In the genomic region with DNA sequence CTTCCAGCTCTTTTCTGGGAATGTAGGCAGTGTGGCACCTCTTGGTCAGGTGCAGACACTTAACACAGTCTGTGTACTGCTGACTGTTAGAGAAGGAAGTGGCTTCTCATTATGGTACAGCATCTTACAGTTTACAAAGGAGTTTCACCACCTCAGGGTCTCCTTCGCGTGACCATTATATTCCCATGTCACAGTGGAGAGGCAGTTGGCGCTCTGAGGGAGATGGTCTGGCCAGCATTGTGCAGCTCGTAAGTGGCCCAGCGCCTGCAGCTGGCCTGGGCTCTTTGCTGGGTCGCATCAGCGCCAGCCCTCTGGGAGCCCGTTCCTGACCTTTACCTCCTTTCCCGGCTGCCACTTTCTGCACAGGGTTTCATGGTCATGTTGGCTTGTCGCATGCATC, we compare ENCODE assay signal across 22 cellular contexts. TPM values are rescaled to one million over a fixed set of nuclear protein-coding genes. Genes with fewer than 3 reads are reported as not detected.
DNase-seq lines count a peak whose midpoint lies in the region; ATAC-seq and TF ChIP-seq lines count a peak whose summit lies in the region.
"Had no signal": no experiment of that assay in that cellular context is flagged by ENCODE, and none has a peak within 500 bp of the region (broad histone marks: within the 10 kb centered on the region; RNA-seq: fewer than 3 reads in every experiment).

No MANE protein-coding gene starts in this region.

- H3K27ac ChIP-seq in esophagus squamous epithelium: peak overlapping the region in 3 of 4 donors; percentile 52 to 75 (median 72)
- H3K27ac ChIP-seq in neural progenitor cell: no peak overlapping the region
- peak overlapping the region in 3 of 4 donors; percentile 43 to 80 (median 73) for H3K27ac ChIP-seq in transverse colon
- H3K27ac ChIP-seq: RWPE1 had no signal

- no peaks in the 10 kb centered on the region for H3K9me3 ChIP-seq in esophagus squamous epithelium
- no peaks in the 10 kb centered on the region for H3K9me3 ChIP-seq in neural progenitor cell (ENCODE audit: low read depth)
- no peaks in the 10 kb centered on the region for H3K9me3 ChIP-seq in transverse colon
- H3K9me3 ChIP-seq: HAP-1 had no signal

- TF ChIP-seq CTCF in esophagus squamous epithelium (IDR thresholded peaks at IDR 0.05) (no peak), neural progenitor cell (IDR thresholded peaks at IDR 0.05) (no peak), transverse colon (IDR thresholded peaks at IDR 0.05) (no peak)

- H3K27ac Mint-ChIP-seq in activated naive CD8-positive, alpha-beta T cell treated with anti-CD3 and anti-CD28 coated beads, Interleukin-2, amount 10 ng/mL, durations not matched to agents 7 days and 5 days: peak overlapping the region; percentile 81
- H3K27ac Mint-ChIP-seq in activated naive CD8-positive, alpha-beta T cell treated with anti-CD3 and anti-CD28 coated beads for 36 hours: no peak overlapping the region
- H3K27ac Mint-ChIP-seq in neural progenitor cell: peak overlapping the region; percentile 66
- H3K27ac Mint-ChIP-seq: CD4-positive, alpha-beta T cell; progenitor cell of endocrine pancreas; stimulated activated memory B cell treated with anti-CD40 and anti-IgM and Interleukin-4, amounts not matched to agents 10 μg/mL and 1 μg/mL and 100 μg/mL, for 72 hours had no signal

- WGBS in esophagus squamous epithelium, 2 donors: 76 to 89% methylated on average over 8 to 10 of the region's 10 CpGs
- 86% methylated on average over 10 of the region's 10 CpGs; no CpG with 5 or more reads in 1 of the 2 donors for WGBS in transverse colon (ENCODE audit: low coverage in 1 of 2), 2 donors

- intact Hi-C loops in esophagus squamous epithelium (cut with DNase I) (no loop called here), transverse colon (cut with DNase I; ENCODE audit: low total_unique reads) (no loop called here)

- no peak for ATAC-seq in activated naive CD8-positive, alpha-beta T cell treated with anti-CD3 and anti-CD28 coated beads, Interleukin-2, amount 10 ng/mL, durations not matched to agents 7 days and 5 days (ENCODE audit: low read depth)
- ATAC-seq in activated CD4-positive, CD25-positive, alpha-beta regulatory T cell treated with anti-CD3 and anti-CD28 coated beads, Interleukin-2, amount 50 U/mL, for 24 hours: no peak
- no peak for ATAC-seq in GM21526 (IDR thresholded peaks at IDR 0.05; ENCODE audit: low FRiP score, unreplicated experiment)
- ATAC-seq: natural killer cell treated with Interleukin-12 subunit alpha and Interleukin-12 subunit beta and Interleukin-15 and Interleukin-18, amount 100 ng/mL, for 72 hours; stimulated activated memory B cell treated with anti-CD40 and anti-IgM and Interleukin-4, amounts not matched to agents 10 μg/mL and 1 μg/mL and 100 μg/mL, for 72 hours had no signal

- H3K4me1 Mint-ChIP-seq in activated naive CD8-positive, alpha-beta T cell treated with anti-CD3 and anti-CD28 coated beads, Interleukin-2, amount 10 ng/mL, durations not matched to agents 7 days and 5 days: peaks cover 51% of the 10 kb centered on the region
- H3K4me1 Mint-ChIP-seq in activated naive CD8-positive, alpha-beta T cell treated with anti-CD3 and anti-CD28 coated beads for 36 hours: peaks cover 19% of the 10 kb centered on the region
- H3K4me1 Mint-ChIP-seq in neural progenitor cell: peaks cover 38% of the 10 kb centered on the region
- H3K4me1 Mint-ChIP-seq: central memory CD8-positive, alpha-beta T cell had no signal

- no peak for TF ChIP-seq POLR2A in esophagus squamous epithelium (IDR thresholded peaks at IDR 0.05)
- no peak for TF ChIP-seq POLR2A in transverse colon (IDR thresholded peaks at IDR 0.05)

- H4K20me1 ChIP-seq in neural progenitor cell (ENCODE audit: low read depth): no peaks in the 10 kb centered on the region

- H3K4me3 Mint-ChIP-seq in activated naive CD8-positive, alpha-beta T cell treated with anti-CD3 and anti-CD28 coated beads, Interleukin-2, amount 10 ng/mL, durations not matched to agents 7 days and 5 days: peak overlapping the region; percentile 7
- no peak overlapping the region for H3K4me3 Mint-ChIP-seq in activated naive CD8-positive, alpha-beta T cell treated with anti-CD3 and anti-CD28 coated beads for 36 hours
- no peak overlapping the region for H3K4me3 Mint-ChIP-seq in neural progenitor cell
- H3K4me3 Mint-ChIP-seq: CD4-positive, alpha-beta T cell; central memory CD8-positive, alpha-beta T cell; natural killer cell treated with Interleukin-12 subunit alpha and Interleukin-12 subunit beta and Interleukin-15 and Interleukin-18, amount 100 ng/mL, for 72 hours; stimulated activated memory B cell treated with anti-CD40 and anti-IgM and Interleukin-4, amounts not matched to agents 10 μg/mL and 1 μg/mL and 100 μg/mL, for 72 hours had no signal

- H3F3A ChIP-seq in neural progenitor cell (ENCODE audit: low read depth): no peaks in the 10 kb centered on the region

- peaks cover 15% of the 10 kb centered on the region for H3K27me3 Mint-ChIP-seq in activated naive CD8-positive, alpha-beta T cell treated with anti-CD3 and anti-CD28 coated beads, Interleukin-2, amount 10 ng/mL, durations not matched to agents 7 days and 5 days
- no peaks in the 10 kb centered on the region for H3K27me3 Mint-ChIP-seq in activated naive CD8-positive, alpha-beta T cell treated with anti-CD3 and anti-CD28 coated beads for 36 hours
- peaks cover 17% of the 10 kb centered on the region for H3K27me3 Mint-ChIP-seq in neural progenitor cell (ENCODE audit: insufficient read depth, low read depth)
- H3K27me3 Mint-ChIP-seq: CD4-positive, alpha-beta T cell; progenitor cell of endocrine pancreas had no signal

- no peak for TF ChIP-seq EP300 in transverse colon (IDR thresholded peaks at IDR 0.05; ENCODE audit: low read depth)

- H2AFZ ChIP-seq in neural progenitor cell (replicated peaks): no peak overlapping the region

- H3K27me3 ChIP-seq in esophagus squamous epithelium (no peaks in the 10 kb centered on the region), neural progenitor cell (no peaks in the 10 kb centered on the region), transverse colon (no peaks in the 10 kb centered on the region)

- in situ Hi-C loops in transverse colon (cut with MboI; ENCODE audit: low pct_ligation_motif_present in 1 of 4, low pct_unique_long_range_greater_than_20kb in 1 of 4, low sequenced_read_pairs in 3 of 4): no loop called here

- no peaks in the 10 kb centered on the region for H3K79me2 ChIP-seq in neural progenitor cell (ENCODE audit: low read depth)

- H3K4me3 ChIP-seq in esophagus squamous epithelium: no peak overlapping the region
- H3K4me3 ChIP-seq in neural progenitor cell: no peak overlapping the region
- no peak overlapping the region for H3K4me3 ChIP-seq in transverse colon
- H3K4me3 ChIP-seq: HAP-1 had no signal

- H3K9ac ChIP-seq in neural progenitor cell: no peak overlapping the region

- no peaks in the 10 kb centered on the region for H3K36me3 Mint-ChIP-seq in activated naive CD8-positive, alpha-beta T cell treated with anti-CD3 and anti-CD28 coated beads, Interleukin-2, amount 10 ng/mL, durations not matched to agents 7 days and 5 days
- H3K36me3 Mint-ChIP-seq in activated naive CD8-positive, alpha-beta T cell treated with anti-CD3 and anti-CD28 coated beads for 36 hours: no peaks in the 10 kb centered on the region
- H3K36me3 Mint-ChIP-seq in neural progenitor cell: no peaks in the 10 kb centered on the region
- H3K36me3 Mint-ChIP-seq: natural killer cell treated with Interleukin-12 subunit alpha and Interleukin-12 subunit beta and Interleukin-15 and Interleukin-18, amount 100 ng/mL, for 72 hours; stimulated activated memory B cell treated with anti-CD40 and anti-IgM and Interleukin-4, amounts not matched to agents 10 μg/mL and 1 μg/mL and 100 μg/mL, for 72 hours had no signal

- H3K4me1 ChIP-seq in esophagus squamous epithelium (peaks cover 13 to 70% (median 32%) of the 10 kb centered on the region in 3 donors), neural progenitor cell (peaks cover 18% of the 10 kb centered on the region), transverse colon (peaks cover 24 to 49% (median 33%) of the 10 kb centered on the region in 4 donors)
- H3K4me1 ChIP-seq: HAP-1 had no signal

- no peaks in the 10 kb centered on the region for H3K9me3 Mint-ChIP-seq in activated naive CD8-positive, alpha-beta T cell treated with anti-CD3 and anti-CD28 coated beads, Interleukin-2, amount 10 ng/mL, durations not matched to agents 7 days and 5 days
- no peaks in the 10 kb centered on the region for H3K9me3 Mint-ChIP-seq in activated naive CD8-positive, alpha-beta T cell treated with anti-CD3 and anti-CD28 coated beads for 36 hours
- no peaks in the 10 kb centered on the region for H3K9me3 Mint-ChIP-seq in neural progenitor cell
- H3K9me3 Mint-ChIP-seq: CD4-positive, alpha-beta T cell; central memory CD8-positive, alpha-beta T cell; natural killer cell treated with Interleukin-12 subunit alpha and Interleukin-12 subunit beta and Interleukin-15 and Interleukin-18, amount 100 ng/mL, for 72 hours; stimulated activated memory B cell treated with anti-CD40 and anti-IgM and Interleukin-4, amounts not matched to agents 10 μg/mL and 1 μg/mL and 100 μg/mL, for 72 hours had no signal

- no peak overlapping the region for H3K4me2 ChIP-seq in neural progenitor cell

- no peaks in the 10 kb centered on the region for H3K36me3 ChIP-seq in esophagus squamous epithelium
- no peaks in the 10 kb centered on the region for H3K36me3 ChIP-seq in neural progenitor cell
- H3K36me3 ChIP-seq in transverse colon: no peaks in the 10 kb centered on the region
- H3K36me3 ChIP-seq: HAP-1 had no signal

- POLR2A ChIA-PET in activated naive CD8-positive, alpha-beta T cell treated with anti-CD3 and anti-CD28 coated beads, Interleukin-2, amount 10 ng/mL, durations not matched to agents 7 days and 5 days (lab: Charles Lee): interaction anchor here (1.2 to 2.3 kb wide), 3 partner anchors 9 to 15 kb away, joined by 4 to 7 read pairs (median 5); a partner anchor contains a TSS

- DNase-seq in activated naive CD8-positive, alpha-beta T cell treated with anti-CD3 and anti-CD28 coated beads, Interleukin-2, amount 10 ng/mL, durations not matched to agents 7 days and 5 days: no peak
- DNase-seq in activated naive CD8-positive, alpha-beta T cell treated with anti-CD3 and anti-CD28 coated beads for 36 hours: no peak
- DNase-seq in esophagus squamous epithelium (lab: John Stamatoyannopoulos, UW): no peak
- no peak for DNase-seq in neural progenitor cell (ENCODE audit: low spot score)
- no peak for DNase-seq in transverse colon
- no peak for DNase-seq in SIG-M5 treated with dmso at 0.1 percent for 504 hours (lab: John Stamatoyannopoulos, UW; ENCODE audit: unreplicated experiment)
- DNase-seq: activated CD4-positive, CD25-positive, alpha-beta regulatory T cell treated with anti-CD3 and anti-CD28 coated beads, Interleukin-2, amount 50 U/mL, for 72 hours; activated effector memory CD4-positive, alpha-beta T cell treated with Interleukin-2 at 50 U/mL for 16 hours; amniotic stem cell; CD4-positive, alpha-beta T cell; effector CD4-positive, alpha-beta T cell; MM.1S; NCI-H1694; NCI-H510A had no signal

RNA-seq across cellular contexts. Expression of a gene that starts 15.4 kb away (rescaled TPM):
- total RNA-seq in activated naive CD8-positive, alpha-beta T cell treated with anti-CD3 and anti-CD28 coated beads, Interleukin-2, amount 10 ng/mL, durations not matched to agents 7 days and 5 days: 1 to 10 TPM; 4.6 to 4.7 TPM
- total RNA-seq in activated naive CD8-positive, alpha-beta T cell treated with anti-CD3 and anti-CD28 coated beads for 36 hours: under 1 TPM; 0.60 to 0.66 TPM
- total RNA-seq in esophagus squamous epithelium (10 to 100 TPM in 3 of 4 donors, 1 to 10 TPM in 1; 3.6 to 24.0 (median 18.5) TPM), neural progenitor cell (ENCODE audit: low replicate concordance) (6.8 and 8.7 TPM in 2 replicates), transverse colon (100 to 1,000 TPM in 3 of 4 donors, 10 to 100 TPM in 1; 97.7 to 152 (median 148) TPM)

RNA-seq across cellular contexts. Expression of a gene that starts 50.0 kb away (rescaled TPM):
- not detected for total RNA-seq in activated naive CD8-positive, alpha-beta T cell treated with anti-CD3 and anti-CD28 coated beads, Interleukin-2, amount 10 ng/mL, durations not matched to agents 7 days and 5 days
- not detected for total RNA-seq in activated naive CD8-positive, alpha-beta T cell treated with anti-CD3 and anti-CD28 coated beads for 36 hours
- total RNA-seq in esophagus squamous epithelium: 10 to 100 TPM in 1 of 4 donors, 1 to 10 TPM in 2, under 1 TPM in 1; 0.72 to 24.0 (median 4.4) TPM
- total RNA-seq in neural progenitor cell (ENCODE audit: low replicate concordance): not detected in 2 replicates
- 100 to 1,000 TPM in 2 of 4 donors, 10 to 100 TPM in 2; 18.9 to 241 (median 78.9) TPM for total RNA-seq in transverse colon
- total RNA-seq: CD4-positive, alpha-beta T cell; natural killer cell treated with Interleukin-12 subunit alpha and Interleukin-12 subunit beta and Interleukin-15 and Interleukin-18, amount 100 ng/mL, for 72 hours; progenitor cell of endocrine pancreas had no signal
